ENCODE assay signal across 11 cellular contexts in the genomic region with DNA sequence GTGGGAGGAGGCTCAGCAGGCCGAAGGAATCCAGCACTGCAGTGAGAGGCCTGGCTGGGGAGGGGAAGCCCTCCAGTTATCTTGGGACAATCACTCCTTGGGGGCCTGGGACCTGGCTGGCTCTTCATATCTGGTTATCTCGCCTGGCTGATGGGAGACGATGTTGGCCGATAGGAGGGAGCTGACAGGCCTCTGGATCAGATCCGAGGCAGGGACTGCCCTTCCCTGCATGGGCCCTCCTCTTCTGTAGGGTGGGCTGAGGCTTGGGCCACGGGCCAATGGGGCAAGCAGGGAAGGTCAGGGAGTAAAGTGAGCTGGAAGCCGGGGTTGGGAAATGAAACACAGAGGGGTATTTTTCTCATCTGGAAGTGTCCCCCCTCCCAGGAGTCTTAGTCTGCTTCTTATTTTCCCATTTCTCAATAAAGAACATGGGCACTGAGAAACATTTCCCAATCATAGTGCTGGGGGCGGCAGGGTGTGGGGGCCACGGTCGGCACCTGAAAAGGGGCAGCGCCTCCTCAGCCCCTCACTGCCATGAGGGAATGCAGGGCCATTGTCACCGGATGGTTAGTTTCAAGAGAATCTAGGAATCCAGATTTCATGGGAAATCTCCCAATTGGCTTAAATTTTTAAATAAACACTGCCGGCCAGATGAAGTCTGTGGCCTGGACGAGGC. TPM values are rescaled to one million over a fixed set of nuclear protein-coding genes. Genes with fewer than 3 reads are reported as not detected.
DNase-seq lines count a peak whose midpoint lies in the region; ATAC-seq and TF ChIP-seq lines count a peak whose summit lies in the region.
"Had no signal": no experiment of that assay in that cellular context is flagged by ENCODE, and none has a peak within 500 bp of the region (broad histone marks: within the 10 kb centered on the region; RNA-seq: fewer than 3 reads in every experiment).

No MANE protein-coding gene starts in this region.

- H3K4me3 ChIP-seq in HUES6 (ENCODE audit: low read depth, low read length) (no peak overlapping the region), smooth muscle cell (no peak overlapping the region)

- H3K27me3 ChIP-seq in HUES6 (ENCODE audit: control insufficient read depth, insufficient read depth, low read length), result no peaks in the 10 kb centered on the region
- H3K27me3 ChIP-seq in smooth muscle cell (ENCODE audit: low read depth), result no peaks in the 10 kb centered on the region

- no peak overlapping the region for H3K4me3 Mint-ChIP-seq in MCF 10A (ENCODE audit: unreplicated experiment)

- DNase-seq in MCF 10A (ENCODE audit: unreplicated experiment) (no peak), left kidney (ENCODE audit: low read depth, low spot score) (peak; percentile 28), smooth muscle cell (lab: John Stamatoyannopoulos, UW; ENCODE audit: unreplicated experiment) (no peak), DMS53 (lab: John Stamatoyannopoulos, UW) (no peak), HPDE6-E6E7 (ENCODE audit: extremely low spot score) (no peak), A172 (ENCODE audit: low spot score) (no peak)
- DNase-seq: caudate nucleus, NCI-H446 treated with DMSO at 0.1 percent for 48 hours, WERI-Rb-1 had no signal

- no peaks in the 10 kb centered on the region for H3K9me3 Mint-ChIP-seq in MCF 10A (ENCODE audit: unreplicated experiment)

- 18% methylated on average over 14 of the region's 14 CpGs for WGBS in smooth muscle cell (ENCODE audit: low lambda C conversion rate)

- CTCF ChIA-PET in MCF 10A (lab: Yijun Ruan, JAX), result interaction anchor here (1.1 kb wide), 1 partner anchor 30 kb away, joined by 3 read pairs; no protein-coding TSS in a partner anchor

- peak overlapping the region; percentile 81 for H3K9ac ChIP-seq in HUES6 (ENCODE audit: low read length)
- H3K9ac ChIP-seq in smooth muscle cell (ENCODE audit: low read depth), result peak overlapping the region; percentile 73

- TF ChIP-seq CTCF in MCF 10A (IDR thresholded peaks at IDR 0.05; ENCODE audit: unreplicated experiment) (no peak), smooth muscle cell (IDR thresholded peaks at IDR 0.05; ENCODE audit: borderline replicate concordance, insufficient read depth, poor library complexity, severe bottlenecking) (no peak)

- H3K4me2 ChIP-seq in smooth muscle cell, result peak overlapping the region; percentile 73

- H3K4me1 ChIP-seq in HUES6 (ENCODE audit: control insufficient read depth, insufficient read depth, low read length) (peaks cover 75% of the 10 kb centered on the region), smooth muscle cell (ENCODE audit: low read depth) (peaks cover 50% of the 10 kb centered on the region)

- H3K36me3 ChIP-seq in HUES6 (ENCODE audit: control insufficient read depth, insufficient read depth, low read length) (peaks cover 22% of the 10 kb centered on the region), smooth muscle cell (ENCODE audit: low read depth) (no peaks in the 10 kb centered on the region)

- no peaks in the 10 kb centered on the region for H3K27me3 Mint-ChIP-seq in MCF 10A (ENCODE audit: insufficient read depth, unreplicated experiment)

- no TSS peak for BruUV-seq in MCF 10A (replicated peaks; lab: Mats Ljungman, UMichigan)

- peaks cover 8% of the 10 kb centered on the region for H3K4me1 Mint-ChIP-seq in MCF 10A (ENCODE audit: insufficient read depth, unreplicated experiment)

- intact Hi-C loops in MCF 10A (cut with micrococcal nuclease), result no loop called here

- H2AFZ ChIP-seq in smooth muscle cell (ENCODE audit: low read depth), result no peak overlapping the region

- H3F3A ChIP-seq in smooth muscle cell (ENCODE audit: low read depth), result peaks cover 52% of the 10 kb centered on the region

- H3K27ac Mint-ChIP-seq in MCF 10A (ENCODE audit: low read depth, unreplicated experiment), result peak overlapping the region; percentile 50

- H3K27ac ChIP-seq in HUES6 (ENCODE audit: low read depth, low read length), result peak overlapping the region; percentile 71; the same call in 1 of the 2 replicates
- H3K27ac ChIP-seq in smooth muscle cell (ENCODE audit: low read depth), result peak overlapping the region; percentile 97
- H3K27ac ChIP-seq: WERI-Rb-1 had no signal

- H3K36me3 Mint-ChIP-seq in MCF 10A (ENCODE audit: insufficient read depth, unreplicated experiment), result peaks cover 25% of the 10 kb centered on the region

- H3K9me3 ChIP-seq in HUES6 (ENCODE audit: control insufficient read depth, insufficient read depth, low read depth, low read length) (no peaks in the 10 kb centered on the region), smooth muscle cell (replicated peaks; ENCODE audit: low read depth) (no peaks in the 10 kb centered on the region)

- no peaks in the 10 kb centered on the region for H4K20me1 ChIP-seq in smooth muscle cell (ENCODE audit: low read depth)

- no peak for ATAC-seq in GM19463 (IDR thresholded peaks at IDR 0.05; ENCODE audit: unreplicated experiment)

- POLR2A ChIA-PET in MCF 10A (lab: Yijun Ruan, JAX), result interaction anchor here (0.7 to 1.0 kb wide), 2 partner anchors 27 to 71 kb away, joined by 3 to 4 read pairs; no protein-coding TSS in a partner anchor

- H3K79me2 ChIP-seq in smooth muscle cell (ENCODE audit: low read depth), result peaks cover 7% of the 10 kb centered on the region

RNA-seq across cellular contexts. Expression of a gene that starts 25.3 kb away (rescaled TPM):
- 46.0 and 56.5 TPM in 2 replicates for total RNA-seq in MCF 10A (2022)
- total RNA-seq in smooth muscle cell, result 28.1 and 33.7 TPM in 2 replicates
- polyA plus RNA-seq in smooth muscle cell, result 86.2 and 89.0 TPM in 2 replicates
- total RNA-seq in A172 (2014; rRNA removed; shearing (Covaris generic)), result 11.8 and 15.7 TPM in 2 replicates

RNA-seq across cellular contexts. Expression of a gene that starts 31.2 kb away (rescaled TPM):
- 28.1 and 29.5 TPM in 2 replicates for total RNA-seq in MCF 10A (2022)
- 26.7 and 36.5 TPM in 2 replicates for total RNA-seq in smooth muscle cell
- 26.0 and 47.7 TPM in 2 replicates for polyA plus RNA-seq in smooth muscle cell
- 15.3 and 17.8 TPM in 2 replicates for total RNA-seq in A172 (2014; rRNA removed; shearing (Covaris generic))

RNA-seq across cellular contexts. Expression of a gene that starts 53.1 kb away (rescaled TPM):
- total RNA-seq in MCF 10A (2022) (not detected in 2 replicates), smooth muscle cell (not detected in 2 replicates)
- polyA plus RNA-seq in smooth muscle cell, result not detected in 2 replicates
- total RNA-seq in A172 (2014; rRNA removed; shearing (Covaris generic)), result not detected in 2 replicates
